Comparison of ENCODE assay signal across 31 cellular contexts in genomic region chr7:111845853-111846252, GRCh38.
"Had no signal": no experiment of that assay in that cellular context is flagged by ENCODE, and none has a peak within 500 bp of the region (broad histone marks: within the 10 kb centered on the region; RNA-seq: fewer than 3 reads in every experiment).

No MANE protein-coding gene starts in this region.

- H3K4me1 ChIP-seq: adrenal gland, ascending aorta, body of pancreas, breast epithelium had no signal

- ATAC-seq: activated naive CD4-positive, alpha-beta T cell treated with anti-CD3 and anti-CD28 coated beads, Interleukin-2, amount 50 U/mL, for 72 hours; activated naive CD8-positive, alpha-beta T cell treated with anti-CD3 and anti-CD28 coated beads, Interleukin-2, amount 50 U/mL, for 24 hours; activated T-cell treated with anti-CD3 and anti-CD28 coated beads, Interleukin-2, amount 50 U/mL, for 4 hours; activated T-cell treated with anti-CD3 and anti-CD28 coated beads, Interleukin-2, amount 50 U/mL, for 72 hours; activated T-helper 17 cell treated with anti-CD3 and anti-CD28 coated beads, Interleukin-2, amount 50 U/mL, for 72 hours had no signal

- H3K27me3 ChIP-seq: adrenal gland, ascending aorta, body of pancreas, brain microvascular endothelial cell, breast epithelium, cardiac muscle cell had no signal

- H3K9me3 ChIP-seq: adrenal gland, ascending aorta, body of pancreas, breast epithelium had no signal

- DNase-seq: activated effector memory CD4-positive, alpha-beta T cell treated with anti-CD3 and anti-CD28 coated beads, Interleukin-2, amount 50 U/mL, for 16 hours; activated effector memory CD4-positive, alpha-beta T cell treated with Interleukin-2 at 50 U/mL for 16 hours; activated gamma-delta T cell; activated gamma-delta T cell treated with Interleukin-2 at 50 U/mL for 16 hours; activated naive CD4-positive, alpha-beta T cell; activated naive CD4-positive, alpha-beta T cell treated with anti-CD3 and anti-CD28 coated beads for 36 hours; activated naive CD4-positive, alpha-beta T cell treated with anti-CD3 and anti-CD28 coated beads, Interleukin-2, amount 10 ng/mL, durations not matched to agents 7 days and 5 days; activated naive CD4-positive, alpha-beta T cell treated with anti-CD3 and anti-CD28 coated beads, Interleukin-2, amount 50 U/mL, for 16 hours; activated naive CD4-positive, alpha-beta T cell treated with Interleukin-2 at 50 U/mL for 16 hours; activated naive CD8-positive, alpha-beta T cell treated with anti-CD3 and anti-CD28 coated beads for 36 hours; activated naive CD8-positive, alpha-beta T cell treated with anti-CD3 and anti-CD28 coated beads, Interleukin-2, amount 10 ng/mL, durations not matched to agents 7 days and 5 days; activated naive CD8-positive, alpha-beta T cell treated with anti-CD3 and anti-CD28 coated beads, Interleukin-2, amount 50 U/mL, for 24 hours; activated T-cell treated with anti-CD3 and anti-CD28 coated beads, Interleukin-2, amount 50 U/mL, for 1 hour; activated T-cell treated with anti-CD3 and anti-CD28 coated beads, Interleukin-2, amount 50 U/mL, for 24 hours; activated T-cell treated with anti-CD3 and anti-CD28 coated beads, Interleukin-2, amount 50 U/mL, for 4 hours; activated T-cell treated with anti-CD3 and anti-CD28 coated beads, Interleukin-2, amount 50 U/mL, for 48 hours; activated T-cell treated with anti-CD3 and anti-CD28 coated beads, Interleukin-2, amount 50 U/mL, for 72 hours; adrenal gland; amniotic stem cell; amygdala; anterior cingulate cortex; aorta; body of pancreas; brain microvascular endothelial cell; central memory CD4-positive, alpha-beta T cell; cerebellar nuclear complex had no signal

- H3K36me3 ChIP-seq: brain microvascular endothelial cell, breast epithelium, cardiac muscle cell had no signal

- H3K4me3 ChIP-seq: adrenal gland, ascending aorta, body of pancreas, breast epithelium, cardiac muscle cell had no signal

- H3K27ac ChIP-seq: adrenal gland, ascending aorta, body of pancreas, brain microvascular endothelial cell, breast epithelium, cardiac muscle cell had no signal
